Comparison of ENCODE assay signal across 16 cellular contexts in genomic region chr4:36915717-36916116, GRCh38.
DNase-seq lines count a peak whose midpoint lies in the region; ATAC-seq and TF ChIP-seq lines count a peak whose summit lies in the region.
"Had no signal": no experiment of that assay in that cellular context is flagged by ENCODE, and none has a peak within 500 bp of the region (broad histone marks: within the 10 kb centered on the region; RNA-seq: fewer than 3 reads in every experiment).

No MANE protein-coding gene starts in this region.

- peak; percentile 23 for DNase-seq in DMS 273 (lab: John Stamatoyannopoulos, UW; ENCODE audit: unreplicated experiment)
- DNase-seq in DMS 273 treated with DMSO at 0.1 percent for 48 hours (lab: John Stamatoyannopoulos, UW) = no peak
- peak; percentile 70 for DNase-seq in LNCaP clone FGC (ENCODE audit: low read depth)
- DNase-seq in left colon = no peak
- no peak for DNase-seq in mucosa of descending colon
- no peak for DNase-seq in NCI-H2196 (lab: John Stamatoyannopoulos, UW; ENCODE audit: unreplicated experiment)
- no peak for DNase-seq in medulla oblongata (ENCODE audit: extremely low spot score)
- DNase-seq: AML-193; Caco-2; Calu3; CD4-positive, alpha-beta T cell; CD8-positive, alpha-beta T cell; DMS79 treated with DMSO at 0.1 percent for 48 hours; GF-D8 had no signal

- H3K4me1 ChIP-seq in mucosa of descending colon (ENCODE audit: low read depth) = no peaks in the 10 kb centered on the region
- H3K4me1 ChIP-seq: A549, Caco-2 had no signal

- ATAC-seq in left colon = peak; percentile 63
- ATAC-seq in mucosa of descending colon = peak; percentile 55
- ATAC-seq: A549; CD8-positive, alpha-beta T cell had no signal

- no peak overlapping the region for H3K4me3 ChIP-seq in LNCaP clone FGC (ENCODE audit: low read depth, low read length)
- H3K4me3 ChIP-seq in mucosa of descending colon = no peak overlapping the region
- H3K4me3 ChIP-seq: A549; BLaER1 treated with 17β-estradiol and CSF1 and Interleukin-3, amounts not matched to agents 10 nM and 100 nM had no signal

- no peak for TF ChIP-seq CTCF in LNCaP clone FGC (IDR thresholded peaks at IDR 0.05; ENCODE audit: control insufficient read depth, extremely low read depth, insufficient read depth)
- no peak for TF ChIP-seq CTCF in mucosa of descending colon (IDR thresholded peaks at IDR 0.05)

- intact Hi-C loops in left colon (cut with DNase I, micrococcal nuclease) (no loop called here), mucosa of descending colon (cut with DNase I, micrococcal nuclease) (no loop called here)

- H3K9me3 ChIP-seq in mucosa of descending colon = no peaks in the 10 kb centered on the region
- H3K9me3 ChIP-seq: A549; BLaER1 treated with 17β-estradiol and CSF1 and Interleukin-3, amounts not matched to agents 10 nM and 100 nM; Caco-2 had no signal

- H3K36me3 ChIP-seq in mucosa of descending colon (ENCODE audit: low read depth) = no peaks in the 10 kb centered on the region
- H3K36me3 ChIP-seq: BLaER1 treated with 17β-estradiol and CSF1 and Interleukin-3, amounts not matched to agents 10 nM and 100 nM had no signal

Comparison
In these comparisons a context has a peak if more than half of its experiments do, and no peak if none do; other contexts are left out.
1. DNase-seq: peak in DMS 273 (single experiment) and LNCaP clone FGC (single experiment); none in DMS 273 treated with DMSO at 0.1 percent for 48 hours (single experiment), left colon (0 of 2), mucosa of descending colon (0 of 3), NCI-H2196 (single experiment) and medulla oblongata (single experiment).